In genomic region chr6:97449437-97449966, GRCh38 we compare ENCODE assay signal across 16 cellular contexts.
DNase-seq lines count a peak whose midpoint lies in the region; ATAC-seq and TF ChIP-seq lines count a peak whose summit lies in the region.
"Had no signal": no experiment of that assay in that cellular context is flagged by ENCODE, and none has a peak within 500 bp of the region (broad histone marks: within the 10 kb centered on the region; RNA-seq: fewer than 3 reads in every experiment).

No MANE protein-coding gene starts in this region.

- CTCF ChIA-PET in A673 (lab: Charles Lee) = no interaction called here

- BruUV-seq in A673 (replicated peaks; lab: Mats Ljungman, UMichigan) = no TSS peak

- POLR2A ChIA-PET in A673 (lab: Charles Lee; ENCODE audit: low non-redundant PET) = no interaction called here

- no peak overlapping the region for H3K4me3 ChIP-seq in A673 (ENCODE audit: low read depth, low read length, poor library complexity, severe bottlenecking)
- H3K4me3 ChIP-seq: BLaER1 treated with 17β-estradiol and CSF1 and Interleukin-3, amounts not matched to agents 10 nM and 100 nM; GM23338 had no signal

- ATAC-seq in GM19395 (IDR thresholded peaks at IDR 0.05; ENCODE audit: unreplicated experiment) (no peak), GM18502 (IDR thresholded peaks at IDR 0.05; ENCODE audit: poor library complexity, unreplicated experiment) (no peak)
- ATAC-seq: GM23338 had no signal

- H3K27ac ChIP-seq in A673 (ENCODE audit: low read depth, low read length, poor library complexity, severe bottlenecking) = peak overlapping the region; percentile 69
- H3K27ac ChIP-seq in caudate nucleus (ENCODE audit: low read depth, low read length) = peak overlapping the region; percentile 4
- peak overlapping the region; percentile 19 for H3K27ac ChIP-seq in layer of hippocampus (ENCODE audit: low read depth, low read length)
- H3K27ac ChIP-seq: 22Rv1; BLaER1 treated with 17β-estradiol and CSF1 and Interleukin-3, amounts not matched to agents 10 nM and 100 nM had no signal

- intact Hi-C loops in A673 (cut with micrococcal nuclease; ENCODE audit: unreplicated experiment) = no loop called here

- DNase-seq in A673 (ENCODE audit: low spot score) (no peak), caudate nucleus (lab: John Stamatoyannopoulos, UW) (no peak), pons (ENCODE audit: low spot score) (peak; percentile 71), NCI-H748 treated with DMSO at 0.1 percent for 48 hours (lab: John Stamatoyannopoulos, UW) (no peak), Kasumi-1 (lab: John Stamatoyannopoulos, UW) (no peak)
- DNase-seq: AML-193; CD4-positive, CD25-positive, alpha-beta regulatory T cell; DMS53; GF-D8; H7 had no signal

- H3K27me3 ChIP-seq in A673 (replicated peaks; ENCODE audit: insufficient read depth, low read depth, low read length, poor library complexity) = no peaks in the 10 kb centered on the region
- H3K27me3 ChIP-seq in layer of hippocampus (ENCODE audit: control insufficient read depth, insufficient read depth, low read length) = no peaks in the 10 kb centered on the region
- H3K27me3 ChIP-seq: BLaER1 treated with 17β-estradiol and CSF1 and Interleukin-3, amounts not matched to agents 10 nM and 100 nM had no signal

- no peaks in the 10 kb centered on the region for H3K36me3 ChIP-seq in A673 (ENCODE audit: insufficient read depth, low read length, poor library complexity, severe bottlenecking)
- H3K36me3 ChIP-seq: BLaER1 treated with 17β-estradiol and CSF1 and Interleukin-3, amounts not matched to agents 10 nM and 100 nM had no signal

- peaks cover 36% of the 10 kb centered on the region for H3K4me1 ChIP-seq in A673 (ENCODE audit: insufficient read depth, low read length, poor library complexity, severe bottlenecking)
- H3K4me1 ChIP-seq: BLaER1 treated with 17β-estradiol and CSF1 and Interleukin-3, amounts not matched to agents 10 nM and 100 nM had no signal

- no peak for TF ChIP-seq CTCF in A673 (conservative IDR thresholded peaks at IDR 0.05; ENCODE audit: low read depth, low read length)

- no peaks in the 10 kb centered on the region for H3K9me3 ChIP-seq in A673 (ENCODE audit: low read depth, low read length, poor library complexity, severe bottlenecking)
- H3K9me3 ChIP-seq: BLaER1 treated with 17β-estradiol and CSF1 and Interleukin-3, amounts not matched to agents 10 nM and 100 nM had no signal

Comparison
In these comparisons a context has a peak if more than half of its experiments do, and no peak if none do; other contexts are left out.
1. H3K27ac ChIP-seq: peak in every context shown above with its lines; median percentile 69 in A673; 19 in layer of hippocampus; 4 in caudate nucleus.